In the genomic region with DNA sequence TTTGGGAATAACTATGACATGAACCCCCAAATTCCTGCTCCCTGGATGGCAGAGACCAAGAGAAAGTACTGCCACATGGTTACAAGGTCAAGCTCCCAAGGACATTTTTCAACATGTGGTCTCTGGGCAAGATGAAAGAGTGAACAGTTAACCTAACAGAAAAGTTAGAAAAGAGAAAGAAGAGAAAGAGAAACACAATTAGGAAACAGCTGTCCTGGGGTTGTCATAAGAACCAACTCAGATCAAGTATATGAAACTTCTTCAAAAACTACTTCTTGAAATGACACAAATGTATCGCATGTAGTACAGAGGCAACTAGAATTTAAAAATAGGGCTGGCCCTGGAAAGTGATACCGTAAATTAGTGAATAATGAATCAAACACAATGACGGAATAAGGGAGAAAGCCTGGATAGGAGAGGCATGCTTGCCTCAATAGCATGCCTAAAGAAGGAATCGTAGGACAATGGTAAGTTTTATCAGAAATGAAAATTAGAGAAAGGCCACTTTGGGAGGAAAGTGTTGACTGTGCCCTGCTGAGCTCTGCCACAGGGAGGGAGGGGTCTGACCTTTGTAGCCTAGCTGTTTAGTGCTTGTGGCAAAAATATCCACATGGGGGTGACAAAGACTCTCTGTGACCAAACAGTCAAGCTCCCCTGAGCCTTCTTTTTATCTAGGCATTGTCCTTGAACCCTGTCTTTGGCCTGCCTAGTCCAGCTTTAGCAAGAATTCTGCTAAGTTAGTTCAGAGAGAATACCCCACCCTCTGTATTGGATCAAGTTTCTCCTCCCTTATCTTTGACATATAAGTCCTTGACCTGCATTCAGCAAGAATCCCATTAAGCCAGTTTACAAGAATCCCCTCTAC, we compare ENCODE assay signal across 9 cellular contexts. TPM values are rescaled to one million over a fixed set of nuclear protein-coding genes. Genes with fewer than 3 reads are reported as not detected.
A peak's percentile ranks its signal among the peaks of the same experiment; 100 is the strongest.
DNase-seq lines count a peak whose midpoint lies in the region; ATAC-seq and TF ChIP-seq lines count a peak whose summit lies in the region.
"Had no signal": no experiment of that assay in that cellular context is flagged by ENCODE, and none has a peak within 500 bp of the region (broad histone marks: within the 10 kb centered on the region; RNA-seq: fewer than 3 reads in every experiment).

No MANE protein-coding gene starts in this region.

- no peaks in the 10 kb centered on the region for H4K20me1 ChIP-seq in neural cell (ENCODE audit: insufficient read depth)

- peaks cover 0 to 1% (median 0%) of the 10 kb centered on the region in 7 donors for H3K9me3 Mint-ChIP-seq in CD4-positive, CD25-positive, alpha-beta regulatory T cell
- no peaks in the 10 kb centered on the region for H3K9me3 Mint-ChIP-seq in activated CD4-positive, alpha-beta memory T cell treated with anti-CD3 and anti-CD28 coated beads, Interleukin-2, amount 10 ng/mL, durations not matched to agents 7 days and 5 days

- no peak for ATAC-seq in CD4-positive, CD25-positive, alpha-beta regulatory T cell (ENCODE audit: low read depth in 2 of 2)
- peak; percentile 30 for ATAC-seq in GM18909 (IDR thresholded peaks at IDR 0.05; ENCODE audit: poor library complexity, unreplicated experiment)
- ATAC-seq in HG03558 (IDR thresholded peaks at IDR 0.05; ENCODE audit: extremely low read depth, unreplicated experiment) = peak; percentile 23
- ATAC-seq in omental fat pad (ENCODE audit: low FRiP score) = no peak

- CTCF ChIA-PET in activated CD4-positive, alpha-beta memory T cell treated with anti-CD3 and anti-CD28 coated beads, Interleukin-2, amount 10 ng/mL, durations not matched to agents 7 days and 5 days (lab: Charles Lee) = interaction anchor here (0.7 to 4.8 kb wide), 10 partner anchors 13 to 128 kb away, joined by 3 to 30 read pairs (median 6); a partner anchor contains a TSS

- H2AFZ ChIP-seq in neural cell (ENCODE audit: low read depth, low read length) = no peak overlapping the region

- TF ChIP-seq EP300 in neural cell (conservative IDR thresholded peaks at IDR 0.05; ENCODE audit: poor library complexity, severe bottlenecking) = no peak

- H3K4me1 ChIP-seq in CD4-positive, CD25-positive, alpha-beta regulatory T cell (ENCODE audit: control insufficient read depth, insufficient read depth, low read length, poor library complexity, severe bottlenecking) = peaks cover 18% of the 10 kb centered on the region

- H3K9me2 ChIP-seq in neural cell (ENCODE audit: insufficient read depth, low read length) = no peaks in the 10 kb centered on the region

- H3K27me3 Mint-ChIP-seq in CD4-positive, CD25-positive, alpha-beta regulatory T cell = peaks cover 57% of the 10 kb centered on the region
- H3K27me3 Mint-ChIP-seq in activated CD4-positive, alpha-beta memory T cell treated with anti-CD3 and anti-CD28 coated beads, Interleukin-2, amount 10 ng/mL, durations not matched to agents 7 days and 5 days = peaks cover 46% of the 10 kb centered on the region

- H3K9me3 ChIP-seq in CD4-positive, CD25-positive, alpha-beta regulatory T cell (ENCODE audit: control insufficient read depth in 2 of 2, low read length in 2 of 2) = no peaks in the 10 kb centered on the region
- no peaks in the 10 kb centered on the region for H3K9me3 ChIP-seq in neural cell (ENCODE audit: low read length)

- H3K36me3 Mint-ChIP-seq in CD4-positive, CD25-positive, alpha-beta regulatory T cell = no peaks in the 10 kb centered on the region
- no peaks in the 10 kb centered on the region for H3K36me3 Mint-ChIP-seq in activated CD4-positive, alpha-beta memory T cell treated with anti-CD3 and anti-CD28 coated beads, Interleukin-2, amount 10 ng/mL, durations not matched to agents 7 days and 5 days (ENCODE audit: low read depth)

- H3K36me3 ChIP-seq in CD4-positive, CD25-positive, alpha-beta regulatory T cell (ENCODE audit: control insufficient read depth, insufficient read depth, low read length) = no peaks in the 10 kb centered on the region
- H3K36me3 ChIP-seq in neural cell (ENCODE audit: insufficient read depth, low read length) = no peaks in the 10 kb centered on the region

- no peaks in the 10 kb centered on the region for H3F3A ChIP-seq in neural cell (ENCODE audit: insufficient read depth, low read length, poor library complexity, severe bottlenecking)

- H3K9ac ChIP-seq in neural cell (ENCODE audit: low read length) = no peak overlapping the region

- peak; percentile 22 for TF ChIP-seq RAD21 in neural cell (conservative IDR thresholded peaks at IDR 0.05)

- H3K79me2 ChIP-seq in neural cell (replicated peaks; ENCODE audit: insufficient read depth, low read length) = no peaks in the 10 kb centered on the region

- peaks cover 30% of the 10 kb centered on the region for H3K27me3 ChIP-seq in CD4-positive, CD25-positive, alpha-beta regulatory T cell (ENCODE audit: control insufficient read depth, insufficient read depth, low read length)
- H3K27me3 ChIP-seq in neural cell (ENCODE audit: insufficient read depth, low read depth, low read length) = peaks cover 24% of the 10 kb centered on the region

- no peak overlapping the region for H3K27ac Mint-ChIP-seq in CD4-positive, CD25-positive, alpha-beta regulatory T cell
- H3K27ac Mint-ChIP-seq in activated CD4-positive, alpha-beta memory T cell treated with anti-CD3 and anti-CD28 coated beads, Interleukin-2, amount 10 ng/mL, durations not matched to agents 7 days and 5 days = no peak overlapping the region

- no peak overlapping the region for H3K4me3 ChIP-seq in CD4-positive, CD25-positive, alpha-beta regulatory T cell (ENCODE audit: low read depth, low read length)
- H3K4me3 ChIP-seq in neural cell (ENCODE audit: low read length) = no peak overlapping the region

- peaks cover 0 to 14% (median 5%) of the 10 kb centered on the region in 4 donors for H3K4me1 Mint-ChIP-seq in CD4-positive, CD25-positive, alpha-beta regulatory T cell
- peaks cover 12% of the 10 kb centered on the region for H3K4me1 Mint-ChIP-seq in activated CD4-positive, alpha-beta memory T cell treated with anti-CD3 and anti-CD28 coated beads, Interleukin-2, amount 10 ng/mL, durations not matched to agents 7 days and 5 days

- peak in 2 of 3 donors; percentile 13 to 48 for DNase-seq in CD4-positive, CD25-positive, alpha-beta regulatory T cell
- DNase-seq in activated CD4-positive, alpha-beta memory T cell treated with anti-CD3 and anti-CD28 coated beads, Interleukin-2, amount 10 ng/mL, durations not matched to agents 7 days and 5 days = peak; percentile 31
- DNase-seq in glomerular visceral epithelial cell (ENCODE audit: extremely low spot score) (no peak), omental fat pad (ENCODE audit: low spot score) (no peak), HPDE6-E6E7 (ENCODE audit: extremely low spot score) (no peak)

- no peak overlapping the region for H3K4me2 ChIP-seq in neural cell (ENCODE audit: low read length)

- no peak overlapping the region for H3K27ac ChIP-seq in CD4-positive, CD25-positive, alpha-beta regulatory T cell (ENCODE audit: insufficient read depth, low read length, poor library complexity, severe bottlenecking)
- H3K27ac ChIP-seq in neural cell (ENCODE audit: low read length) = no peak overlapping the region

- no peak overlapping the region for H3K4me3 Mint-ChIP-seq in CD4-positive, CD25-positive, alpha-beta regulatory T cell
- H3K4me3 Mint-ChIP-seq in activated CD4-positive, alpha-beta memory T cell treated with anti-CD3 and anti-CD28 coated beads, Interleukin-2, amount 10 ng/mL, durations not matched to agents 7 days and 5 days = no peak overlapping the region

- POLR2A ChIA-PET in activated CD4-positive, alpha-beta memory T cell treated with anti-CD3 and anti-CD28 coated beads, Interleukin-2, amount 10 ng/mL, durations not matched to agents 7 days and 5 days (lab: Charles Lee) = interaction anchor here (0.9 to 2.6 kb wide), 3 partner anchors 10 to 87 kb away, joined by 3 to 13 read pairs (median 3); no protein-coding TSS in a partner anchor

- TF ChIP-seq CTCF in neural cell (IDR thresholded peaks at IDR 0.05; ENCODE audit: poor library complexity, severe bottlenecking) (no peak), omental fat pad (IDR thresholded peaks at IDR 0.05) (no peak)

TF ChIP-seq in neural cell, 6 proteins besides CTCF, POLR2A, EP300 and RAD21:
- no peak for TF ChIP-seq MXI1 (conservative IDR thresholded peaks at IDR 0.05; ENCODE audit: poor library complexity, severe bottlenecking)
- peak; percentile 19 for TF ChIP-seq SMC3 (conservative IDR thresholded peaks at IDR 0.05; ENCODE audit: poor library complexity)

RNA-seq across cellular contexts. Expression of a gene that starts 4.3 kb away (rescaled TPM):
- total RNA-seq in CD4-positive, CD25-positive, alpha-beta regulatory T cell = 1.3 TPM
- 1 to 10 TPM; 2.9 to 5.5 (median 3.4) TPM for polyA plus RNA-seq in CD4-positive, CD25-positive, alpha-beta regulatory T cell
- total RNA-seq in activated CD4-positive, alpha-beta memory T cell treated with anti-CD3 and anti-CD28 coated beads, Interleukin-2, amount 10 ng/mL, durations not matched to agents 7 days and 5 days = 10 to 100 TPM in 1 of 2 experiments, 1 to 10 TPM in 1; 7.8 to 10.6 TPM
- polyA plus RNA-seq in neural cell = 11.4 and 21.4 TPM in 2 replicates
- 15.8 and 18.3 TPM in 2 replicates for polyA minus RNA-seq in neural cell
- total RNA-seq in omental fat pad = 10 to 100 TPM in 2 of 4 donors, 1 to 10 TPM in 2; 6.5 to 36.9 (median 11.2) TPM

RNA-seq across cellular contexts. Expression of a gene that starts 52.5 kb away (rescaled TPM):
- not detected for total RNA-seq in CD4-positive, CD25-positive, alpha-beta regulatory T cell
- polyA plus RNA-seq in CD4-positive, CD25-positive, alpha-beta regulatory T cell = not detected
- not detected for total RNA-seq in activated CD4-positive, alpha-beta memory T cell treated with anti-CD3 and anti-CD28 coated beads, Interleukin-2, amount 10 ng/mL, durations not matched to agents 7 days and 5 days
- polyA plus RNA-seq in neural cell = not detected in 2 replicates
- polyA minus RNA-seq in neural cell = not detected in 2 replicates
- total RNA-seq in omental fat pad = not detected
- total RNA-seq: pulmonary artery endothelial cell had no signal

Comparison
In these comparisons a context has a peak if more than half of its experiments do, and no peak if none do; other contexts are left out.
1. ATAC-seq: peak in GM18909 (single experiment) and HG03558 (single experiment); none in CD4-positive, CD25-positive, alpha-beta regulatory T cell (0 of 2) and omental fat pad (single experiment).
2. DNase-seq: peak in CD4-positive, CD25-positive, alpha-beta regulatory T cell (2 of 3) and activated CD4-positive, alpha-beta memory T cell treated with anti-CD3 and anti-CD28 coated beads, Interleukin-2, amount 10 ng/mL, durations not matched to agents 7 days and 5 days (single experiment); none in glomerular visceral epithelial cell (single experiment), omental fat pad (single experiment) and HPDE6-E6E7 (single experiment).